ENCODE assay signal across 8 cellular contexts in genomic region chr5:180290568-180291233, GRCh38. TPM values are rescaled to one million over a fixed set of nuclear protein-coding genes. Genes with fewer than 3 reads are reported as not detected.
DNase-seq lines count a peak whose midpoint lies in the region; ATAC-seq and TF ChIP-seq lines count a peak whose summit lies in the region.

No MANE protein-coding gene starts in this region.

- H3K27ac ChIP-seq in naive thymus-derived CD4-positive, alpha-beta T cell (ENCODE audit: low read depth, low read length): peak overlapping the region; percentile 14

- H3K9me3 ChIP-seq in naive thymus-derived CD4-positive, alpha-beta T cell (ENCODE audit: control insufficient read depth in 2 of 3, low read length in 3 of 3): no peaks in the 10 kb centered on the region

- no peak for ATAC-seq in naive thymus-derived CD4-positive, alpha-beta T cell

- TF ChIP-seq CTCF in AG09309 (IDR thresholded peaks at IDR 0.05; ENCODE audit: control insufficient read depth, insufficient read depth, low read depth, low read length, missing control alignments) (no peak), chondrocyte (IDR thresholded peaks at IDR 0.05) (no peak)

- CTCF ChIA-PET in naive thymus-derived CD4-positive, alpha-beta T cell (lab: Charles Lee): interaction anchor here (0.8 to 2.6 kb wide), 3 partner anchors 9 to 38 kb away, joined by 3 to 19 read pairs (median 8); no protein-coding TSS in a partner anchor

- H3K4me1 Mint-ChIP-seq in chondrocyte (ENCODE audit: low read depth): peaks cover 26% of the 10 kb centered on the region
- peaks cover 31 to 69% (median 55%) of the 10 kb centered on the region in 7 donors for H3K4me1 Mint-ChIP-seq in naive thymus-derived CD4-positive, alpha-beta T cell

- H3K36me3 Mint-ChIP-seq in chondrocyte (ENCODE audit: low read depth): peaks cover 2% of the 10 kb centered on the region
- peaks cover 3 to 25% (median 10%) of the 10 kb centered on the region in 5 donors for H3K36me3 Mint-ChIP-seq in naive thymus-derived CD4-positive, alpha-beta T cell

- POLR2A ChIA-PET in naive thymus-derived CD4-positive, alpha-beta T cell (lab: Charles Lee): interaction anchor here (0.7 to 1.2 kb wide), 2 partner anchors 24 to 25 kb away, joined by 3 read pairs; no protein-coding TSS in a partner anchor

- H3K27me3 Mint-ChIP-seq in chondrocyte (ENCODE audit: low read depth): no peaks in the 10 kb centered on the region
- no peaks in the 10 kb centered on the region for H3K27me3 Mint-ChIP-seq in naive thymus-derived CD4-positive, alpha-beta T cell

- no peaks in the 10 kb centered on the region for H3K27me3 ChIP-seq in naive thymus-derived CD4-positive, alpha-beta T cell (ENCODE audit: control insufficient read depth in 2 of 2, insufficient read depth in 2 of 2, low read length in 2 of 2)

- H3K27ac Mint-ChIP-seq in chondrocyte (ENCODE audit: unreplicated experiment): peak overlapping the region; percentile 79
- peak overlapping the region; percentile 75 to 98 (median 92) for H3K27ac Mint-ChIP-seq in naive thymus-derived CD4-positive, alpha-beta T cell

- DNase-seq in AG09309 (ENCODE audit: low read depth) (no peak), chondrocyte (ENCODE audit: low spot score) (no peak), GM19238 (ENCODE audit: insufficient read length, low spot score) (no peak), NCI-H1048 (lab: John Stamatoyannopoulos, UW) (no peak)
- no peak for DNase-seq in Jurkat, Clone E6-1 (ENCODE audit: low read depth, low spot score)
- DNase-seq in naive thymus-derived CD4-positive, alpha-beta T cell: no peak
- no peak for DNase-seq in stimulated activated CD4-positive, alpha-beta T cell treated with anti-CD3 and anti-CD28 coated beads, Interleukin-1b, Interleukin-23, amount 100 ng/mL, for 48 hours
- no peak for DNase-seq in stimulated activated naive CD4-positive, alpha-beta T cell treated with Interleukin-2 at 50 U/mL for 16 hours (lab: John Stamatoyannopoulos, UW)

- intact Hi-C loops in naive thymus-derived CD4-positive, alpha-beta T cell (cut with micrococcal nuclease): loop anchor here (5.0 to 10.0 kb wide), 3 partner anchors 397 to 473 kb away; partner anchors contain the start of gene MRNIP (in 1 of the 2)

- no peaks in the 10 kb centered on the region for H3K9me3 Mint-ChIP-seq in chondrocyte (ENCODE audit: low read depth)
- peaks cover 0 to 6% (median 0%) of the 10 kb centered on the region in 11 donors for H3K9me3 Mint-ChIP-seq in naive thymus-derived CD4-positive, alpha-beta T cell

- peaks cover 15 to 17% of the 10 kb centered on the region in 2 donors for H3K4me1 ChIP-seq in naive thymus-derived CD4-positive, alpha-beta T cell (ENCODE audit: control insufficient read depth in 2 of 2, insufficient read depth in 2 of 2, low read length in 2 of 2)

- peaks cover 0 to 6% (median 0%) of the 10 kb centered on the region in 3 experiments for H3K36me3 ChIP-seq in naive thymus-derived CD4-positive, alpha-beta T cell (ENCODE audit: control insufficient read depth in 2 of 3, insufficient read depth in 3 of 3, low read length in 3 of 3)

- peak overlapping the region; percentile 83 for H3K4me3 Mint-ChIP-seq in chondrocyte (ENCODE audit: unreplicated experiment)
- peak overlapping the region; percentile 84 to 98 (median 88) for H3K4me3 Mint-ChIP-seq in naive thymus-derived CD4-positive, alpha-beta T cell

- H3K4me3 ChIP-seq in AG09309 (ENCODE audit: control insufficient read depth, low read depth, low read length): peak overlapping the region; percentile 68
- peak overlapping the region; percentile 71 for H3K4me3 ChIP-seq in Jurkat, Clone E6-1 (ENCODE audit: low read length)
- no peak overlapping the region for H3K4me3 ChIP-seq in naive thymus-derived CD4-positive, alpha-beta T cell (ENCODE audit: low read length)

RNA-seq across cellular contexts. Expression of gene MAPK9, which starts 1.2 kb away (rescaled TPM):
- polyA plus RNA-seq in Jurkat, Clone E6-1 (2012; ENCODE audit: insufficient read depth, insufficient read length): 46.4 TPM
- total RNA-seq in chondrocyte: 31.1 to 34.8 TPM (median 34.6 TPM) in 3 replicates
- total RNA-seq in naive thymus-derived CD4-positive, alpha-beta T cell: 10 to 100 TPM; 25.7 to 41.4 (median 31.2) TPM
- polyA plus RNA-seq in naive thymus-derived CD4-positive, alpha-beta T cell: 10 to 100 TPM; 14.7 to 18.0 TPM
